1 cellular context compared by ENCODE assay signal in genomic region chr13:105804561-105805190, GRCh38.
TF ChIP-seq lines count a peak whose summit lies in the region.

No MANE protein-coding gene starts in this region.

TF ChIP-seq in SK-N-SH treated with all-trans-retinoic acid at 6 μM for 48 hours, 23 proteins besides CTCF, POLR2A, EP300 and RAD21 (continued from another document):
- no peak for TF ChIP-seq CSRNP3 (CRISPR knock-in tag; IDR thresholded peaks at IDR 0.05)
- no peak for TF ChIP-seq OSR1 (CRISPR knock-in tag; IDR thresholded peaks at IDR 0.05)
- no peak for TF ChIP-seq GLIS3 (CRISPR knock-in tag; IDR thresholded peaks at IDR 0.05)
- no peak for TF ChIP-seq ZC3H10 (CRISPR knock-in tag; IDR thresholded peaks at IDR 0.05)
- TF ChIP-seq ZNF70 (CRISPR knock-in tag; IDR thresholded peaks at IDR 0.05): no peak
- TF ChIP-seq ZFP30 (CRISPR knock-in tag; IDR thresholded peaks at IDR 0.05): no peak
- TF ChIP-seq SNAI2 (CRISPR knock-in tag; IDR thresholded peaks at IDR 0.05): no peak
- no peak for TF ChIP-seq POU6F1 (CRISPR knock-in tag; IDR thresholded peaks at IDR 0.05; ENCODE audit: borderline replicate concordance, low read depth)
